In genomic region chr1:245213066-245213465, GRCh38 we compare ENCODE assay signal across 15 cellular contexts. TPM values are rescaled to one million over a fixed set of nuclear protein-coding genes. Genes with fewer than 3 reads are reported as not detected.
"Had no signal": no experiment of that assay in that cellular context is flagged by ENCODE, and none has a peak within 500 bp of the region (broad histone marks: within the 10 kb centered on the region; RNA-seq: fewer than 3 reads in every experiment).

No MANE protein-coding gene starts in this region.

- H3K27ac ChIP-seq: dorsolateral prefrontal cortex, tibial nerve, uterus, VCaP had no signal

- H3K27me3 Mint-ChIP-seq: activated CD4-positive, alpha-beta memory T cell treated with anti-CD3 and anti-CD28 coated beads for 36 hours; activated CD4-positive, alpha-beta T cell treated with anti-CD3 and anti-CD28 coated beads for 36 hours; activated naive CD8-positive, alpha-beta T cell; natural killer cell treated with Interleukin-12 subunit alpha and Interleukin-12 subunit beta and Interleukin-15 and Interleukin-18, amount 100 ng/mL, for 72 hours; stimulated activated naive CD8-positive, alpha-beta T cell treated with anti-CD3 and anti-CD28 coated beads, Interleukin-15, Interleukin-2, amounts not matched to agents 100 ng/mL and 50 ng/mL, for 24 hours had no signal

- H3K27me3 ChIP-seq: tibial nerve, uterus had no signal

- H3K4me3 Mint-ChIP-seq: activated CD4-positive, alpha-beta memory T cell treated with anti-CD3 and anti-CD28 coated beads for 36 hours; activated CD4-positive, alpha-beta T cell treated with anti-CD3 and anti-CD28 coated beads for 36 hours; activated naive CD8-positive, alpha-beta T cell; natural killer cell treated with Interleukin-12 subunit alpha and Interleukin-12 subunit beta and Interleukin-15 and Interleukin-18, amount 100 ng/mL, for 72 hours; stimulated activated naive CD8-positive, alpha-beta T cell treated with anti-CD3 and anti-CD28 coated beads, Interleukin-15, Interleukin-2, amounts not matched to agents 100 ng/mL and 50 ng/mL, for 24 hours; T-helper 1 cell treated with Interleukin-12 subunit alpha and Interleukin-12 subunit beta and Interleukin-4 antibody, amounts not matched to agents 30 μg/mL and 1 μg/mL, for 36 hours had no signal

- H3K4me1 Mint-ChIP-seq: activated CD4-positive, alpha-beta T cell treated with anti-CD3 and anti-CD28 coated beads for 36 hours had no signal

- H3K9me3 ChIP-seq: uterus had no signal

- H3K36me3 ChIP-seq: tibial nerve, uterus had no signal

- H3K4me3 ChIP-seq: dorsolateral prefrontal cortex, lung, tibial nerve, uterus had no signal

- DNase-seq: activated CD4-positive, alpha-beta memory T cell treated with anti-CD3 and anti-CD28 coated beads for 36 hours; activated CD4-positive, alpha-beta T cell treated with anti-CD3 and anti-CD28 coated beads for 36 hours; activated T-cell treated with anti-CD3 and anti-CD28 coated beads for 4 hours; foreskin melanocyte; hypothalamus; occipital lobe; uterus had no signal

- H3K4me1 ChIP-seq: tibial nerve, uterus had no signal

- H3K36me3 Mint-ChIP-seq: activated CD4-positive, alpha-beta memory T cell treated with anti-CD3 and anti-CD28 coated beads for 36 hours; activated naive CD8-positive, alpha-beta T cell; natural killer cell treated with Interleukin-12 subunit alpha and Interleukin-12 subunit beta and Interleukin-15 and Interleukin-18, amount 100 ng/mL, for 72 hours had no signal

- H3K9me3 Mint-ChIP-seq: activated CD4-positive, alpha-beta memory T cell treated with anti-CD3 and anti-CD28 coated beads for 36 hours; natural killer cell treated with Interleukin-12 subunit alpha and Interleukin-12 subunit beta and Interleukin-15 and Interleukin-18, amount 100 ng/mL, for 72 hours had no signal

- H3K27ac Mint-ChIP-seq: activated CD4-positive, alpha-beta memory T cell treated with anti-CD3 and anti-CD28 coated beads for 36 hours; activated CD4-positive, alpha-beta T cell treated with anti-CD3 and anti-CD28 coated beads for 36 hours; activated naive CD8-positive, alpha-beta T cell; natural killer cell treated with Interleukin-12 subunit alpha and Interleukin-12 subunit beta and Interleukin-15 and Interleukin-18, amount 100 ng/mL, for 72 hours; stimulated activated naive CD8-positive, alpha-beta T cell treated with anti-CD3 and anti-CD28 coated beads, Interleukin-15, Interleukin-2, amounts not matched to agents 100 ng/mL and 50 ng/mL, for 24 hours; T-helper 1 cell treated with Interleukin-12 subunit alpha and Interleukin-12 subunit beta and Interleukin-4 antibody, amounts not matched to agents 30 μg/mL and 1 μg/mL, for 36 hours had no signal

RNA-seq across cellular contexts. Expression of gene KIF26B, which starts 58.3 kb away (rescaled TPM):
- total RNA-seq: activated CD4-positive, alpha-beta memory T cell treated with anti-CD3 and anti-CD28 coated beads for 36 hours; natural killer cell treated with Interleukin-12 subunit alpha and Interleukin-12 subunit beta and Interleukin-15 and Interleukin-18, amount 100 ng/mL, for 72 hours had no signal
